ENCODE assay signal across 26 cellular contexts in the genomic region with DNA sequence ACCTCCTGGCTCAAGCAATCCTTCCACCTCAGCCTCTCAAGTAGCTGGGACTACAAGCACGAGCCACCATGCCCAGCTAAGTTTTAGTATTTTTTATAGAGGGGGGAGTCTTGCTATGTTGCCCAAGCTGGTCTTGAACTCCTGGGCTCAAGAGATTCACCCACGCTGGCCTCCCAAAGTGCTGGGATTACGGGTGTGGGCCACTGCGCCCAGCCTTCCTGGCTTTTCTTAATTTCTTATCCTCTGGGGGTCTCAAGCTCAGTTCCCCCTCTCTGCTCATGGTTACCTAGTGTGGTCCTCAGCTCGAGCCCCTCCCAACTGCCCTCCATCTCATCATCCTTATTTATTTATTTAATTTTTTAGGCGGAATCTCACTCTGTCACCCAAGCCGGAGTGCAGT. TPM values are rescaled to one million over a fixed set of nuclear protein-coding genes. Genes with fewer than 3 reads are reported as not detected.
DNase-seq lines count a peak whose midpoint lies in the region; ATAC-seq, FAIRE-seq and TF ChIP-seq lines count a peak whose summit lies in the region.
"Had no signal": no experiment of that assay in that cellular context is flagged by ENCODE, and none has a peak within 500 bp of the region (broad histone marks: within the 10 kb centered on the region; RNA-seq: fewer than 3 reads in every experiment).

No MANE protein-coding gene starts in this region.

- no peak overlapping the region for H3K27ac Mint-ChIP-seq in CD4-positive, alpha-beta T cell
- no peak overlapping the region for H3K27ac Mint-ChIP-seq in nephron progenitor cell

- no peak overlapping the region for H3K4me2 ChIP-seq in K562 (ENCODE audit: insufficient read depth, low read length)

- H3K4me3 ChIP-seq in HEK293 (ENCODE audit: low read depth, low read length): no peak overlapping the region
- no peak overlapping the region for H3K4me3 ChIP-seq in K562
- H3K4me3 ChIP-seq: GM12878 had no signal

- no peak for DNase-seq in CD4-positive, alpha-beta T cell
- DNase-seq in K562 (ENCODE audit: extremely low read depth in 1 of 4, low spot score in 3 of 4) (no peak), nephron progenitor cell (no peak), HCEC 1CT (no peak), NCI-H446 treated with DMSO at 0.1 percent for 48 hours (lab: John Stamatoyannopoulos, UW) (no peak), foreskin keratinocyte (no peak)
- DNase-seq: ACHN; CD8-positive, alpha-beta memory T cell; COR-L47; DMS 273 treated with DMSO at 0.1 percent for 48 hours; DMS53; DND-41; EL; H9; KBM-7 had no signal

- TF ChIP-seq CTCF in CD4-positive, alpha-beta T cell (IDR thresholded peaks at IDR 0.05): no peak
- no peak for TF ChIP-seq CTCF in HEK293 (tag by site-specific recombination; IDR thresholded peaks at IDR 0.05)
- no peak for TF ChIP-seq CTCF in K562 (IDR thresholded peaks at IDR 0.05 in 2 of 3, conservative IDR thresholded peaks at IDR 0.05 in 1 of 3; ENCODE audit: insufficient read depth in 2 of 3, low read depth in 1 of 3, low read length in 3 of 3)
- no peak for TF ChIP-seq CTCF in nephron progenitor cell (IDR thresholded peaks at IDR 0.05)
- no peak for TF ChIP-seq CTCF in foreskin keratinocyte (conservative IDR thresholded peaks at IDR 0.05)

- H3K79me2 ChIP-seq in K562 (ENCODE audit: control insufficient read depth, insufficient read depth, low read length): peaks cover 57% of the 10 kb centered on the region

- FAIRE-seq in K562 (lab: Jason Lieb, UNC): no peak
- FAIRE-seq: A204.1, GM12878, GM19239, H1 had no signal

- TF ChIP-seq EP300 in K562 (IDR thresholded peaks at IDR 0.05; ENCODE audit: low read length): no peak

- intact Hi-C loops in CD4-positive, alpha-beta T cell (cut with DNase I, micrococcal nuclease): loop anchor here in 1 of 2 experiments (10.0 kb wide), 2 partner anchors 177 to 503 kb away; partner anchors contain the start of gene DNAJC11
- intact Hi-C loops in K562 (cut with micrococcal nuclease): no loop called here

- H3K4me3 Mint-ChIP-seq in CD4-positive, alpha-beta T cell: peak overlapping the region; percentile 34
- H3K4me3 Mint-ChIP-seq in nephron progenitor cell: peak overlapping the region; percentile 19

- H3K27me3 Mint-ChIP-seq in CD4-positive, alpha-beta T cell: peaks cover 6% of the 10 kb centered on the region
- H3K27me3 Mint-ChIP-seq in nephron progenitor cell (ENCODE audit: low read depth, poor library complexity): peaks cover 26% of the 10 kb centered on the region

- CTCF ChIA-PET in CD4-positive, alpha-beta T cell (lab: Charles Lee): interaction anchor here (0.6 kb wide), 1 partner anchor 13 kb away, joined by 5 read pairs; no protein-coding TSS in a partner anchor
- CTCF ChIA-PET in HEK293 (lab: Yijun Ruan, JAX): interaction anchor here (0.6 to 0.9 kb wide), 4 partner anchors 43 to 285 kb away, joined by 3 read pairs; no protein-coding TSS in a partner anchor
- CTCF ChIA-PET in K562 (lab: Yijun Ruan, JAX; ENCODE audit: low intra/inter-chr PET ratio): no interaction called here

- TF ChIP-seq POLR2A in K562 (conservative IDR thresholded peaks at IDR 0.05): no peak

- H3K27me3 ChIP-seq in CD4-positive, alpha-beta T cell (ENCODE audit: control insufficient read depth, insufficient read depth, low read length): peaks cover 25% of the 10 kb centered on the region
- H3K27me3 ChIP-seq in K562 (ENCODE audit: control insufficient read depth in 2 of 2, insufficient read depth in 2 of 2, low read length in 2 of 2) (no peaks in the 10 kb centered on the region), foreskin keratinocyte (no peaks in the 10 kb centered on the region)

- 81% methylated on average over 7 of the region's 7 CpGs for WGBS in K562 (ENCODE audit: insufficient coverage, low coverage, missing lambda C conversion rate)

- no peak overlapping the region for H3K9ac ChIP-seq in K562 (ENCODE audit: insufficient read depth in 1 of 2, low read depth in 2 of 2, low read length in 2 of 2)

- in situ Hi-C loops in K562 (cut with MboI): no loop called here

- peaks cover 0 to 11% of the 10 kb centered on the region in 2 experiments; a peak in 2 of 3 replicates for H3K36me3 ChIP-seq in HEK293 (ENCODE audit: control insufficient read depth in 2 of 2, insufficient read depth in 1 of 2, low read length in 2 of 2)
- H3K36me3 ChIP-seq in K562 (ENCODE audit: control insufficient read depth, insufficient read depth, low read length): peaks cover 22% of the 10 kb centered on the region

- TF ChIP-seq RAD21 in K562 (CRISPR knock-in tag; conservative IDR thresholded peaks at IDR 0.05 in 1 of 2, IDR thresholded peaks at IDR 0.05 in 1 of 2): no peak

- H2AFZ ChIP-seq in K562 (ENCODE audit: low read depth, low read length): no peak overlapping the region

- H3K36me3 Mint-ChIP-seq in CD4-positive, alpha-beta T cell (ENCODE audit: low read depth): peaks cover 21% of the 10 kb centered on the region
- peaks cover 12% of the 10 kb centered on the region for H3K36me3 Mint-ChIP-seq in nephron progenitor cell (ENCODE audit: low read depth)

- H3K9me1 ChIP-seq in K562 (ENCODE audit: control insufficient read depth, insufficient read depth, low read length): no peaks in the 10 kb centered on the region

- ATAC-seq in CD4-positive, alpha-beta T cell (ENCODE audit: poor library complexity): no peak
- no peak for ATAC-seq in K562
- ATAC-seq in GM18868 (IDR thresholded peaks at IDR 0.05; ENCODE audit: unreplicated experiment): no peak
- ATAC-seq in foreskin keratinocyte: no peak
- ATAC-seq: GM12878 had no signal

- H4K20me1 ChIP-seq in K562 (replicated peaks; ENCODE audit: control insufficient read depth, insufficient read depth, low read length): peaks cover 5% of the 10 kb centered on the region; the same call in 1 of the 2 replicates

- POLR2A ChIA-PET in CD4-positive, alpha-beta T cell (lab: Charles Lee): no interaction called here
- POLR2A ChIA-PET in HEK293 (lab: Yijun Ruan, JAX): interaction anchor here (0.6 to 1.1 kb wide), 4 partner anchors 17 to 97 kb away, joined by 3 to 4 read pairs (median 3); no protein-coding TSS in a partner anchor
- POLR2A ChIA-PET in K562 (lab: Yijun Ruan, JAX): interaction anchor here (0.6 to 1.1 kb wide), 3 partner anchors 24 to 87 kb away, joined by 3 to 4 read pairs (median 3); no protein-coding TSS in a partner anchor

- H3K9me3 ChIP-seq in CD4-positive, alpha-beta T cell (ENCODE audit: control insufficient read depth, low read length): no peaks in the 10 kb centered on the region
- H3K9me3 ChIP-seq in HEK293 (ENCODE audit: control insufficient read depth, insufficient read depth, low read depth, low read length) (no peaks in the 10 kb centered on the region), K562 (replicated peaks; ENCODE audit: control insufficient read depth, insufficient read depth, low read depth, low read length) (no peaks in the 10 kb centered on the region)

- no peaks in the 10 kb centered on the region for H3K9me3 Mint-ChIP-seq in CD4-positive, alpha-beta T cell
- no peaks in the 10 kb centered on the region for H3K9me3 Mint-ChIP-seq in nephron progenitor cell
- H3K9me3 Mint-ChIP-seq: CD8-positive, alpha-beta memory T cell; H9 had no signal

- H3K4me1 Mint-ChIP-seq in CD4-positive, alpha-beta T cell (ENCODE audit: low read depth): peaks cover 48% of the 10 kb centered on the region
- peaks cover 42% of the 10 kb centered on the region for H3K4me1 Mint-ChIP-seq in nephron progenitor cell

- no TSS peak for BruUV-seq in K562 (replicated peaks; lab: Mats Ljungman, UMichigan)

- H3K27ac ChIP-seq in CD4-positive, alpha-beta T cell (ENCODE audit: low read depth, low read length): no peak overlapping the region
- H3K27ac ChIP-seq in HEK293 (ENCODE audit: extremely low read depth, low read depth, low read length): no peak overlapping the region
- no peak overlapping the region for H3K27ac ChIP-seq in K562 (ENCODE audit: extremely low read depth, low read depth, low read length)
- no peak overlapping the region for H3K27ac ChIP-seq in foreskin keratinocyte
- H3K27ac ChIP-seq: C4-2B, HL-60 had no signal

- H3K4me1 ChIP-seq in HEK293 (ENCODE audit: control insufficient read depth, insufficient read depth, low read length) (peaks cover 4% of the 10 kb centered on the region; the same call in 1 of the 2 replicates), K562 (replicated peaks in 1 of 2; ENCODE audit: control insufficient read depth in 2 of 2, insufficient read depth in 2 of 2, low read length in 2 of 2) (peaks cover 28 to 49% of the 10 kb centered on the region in 2 experiments; a peak in 4 of 5 replicates), foreskin keratinocyte (no peaks in the 10 kb centered on the region)

RNA-seq across cellular contexts. Expression of gene RPL22, which starts 2.9 kb away (rescaled TPM):
- 100 to 1,000 TPM; 620 to 652 TPM for total RNA-seq in CD4-positive, alpha-beta T cell
- total RNA-seq in K562 (2011; cell fraction: chromatin; rRNA removed; ENCODE audit: low replicate concordance): 123 and 176 TPM in 2 replicates
- total RNA-seq in K562 (2011; cell fraction: nucleolus; rRNA removed): 90.0 and 92.7 TPM in 2 replicates
- total RNA-seq in K562 (2011; cell fraction: nucleoplasm; rRNA removed): 151 and 187 TPM in 2 replicates
- 344 and 467 TPM in 2 replicates for total RNA-seq in K562 (2014; rRNA removed)
- 1,165 and 1,306 TPM in 2 replicates for total RNA-seq in K562 (2014; rRNA removed; fragmentation: Illumina TruSeq; extraction: Trizol)
- 548 and 579 TPM in 2 replicates for total RNA-seq in K562 (2015; rRNA removed; fragmentation: Illumina TruSeq; extraction: Trizol)
- total RNA-seq in K562 (2021): 578 and 629 TPM in 2 replicates
- 446 and 607 TPM in 2 replicates for polyA plus RNA-seq in K562 (2011; rRNA removed)
- 48.5 and 166 TPM in 2 replicates for polyA plus RNA-seq in K562 (2011; cell fraction: cytosol; rRNA removed)
- 62.0 and 114 TPM in 2 replicates for polyA plus RNA-seq in K562 (2011; cell fraction: nucleus; rRNA removed)
- polyA plus RNA-seq in K562 (2012): 1,489 and 2,642 TPM in 2 replicates
- 658 and 673 TPM in 2 replicates for polyA plus RNA-seq in K562 (2014; fragmentation: Illumina TruSeq; extraction: Trizol)
- 100 to 1,000 TPM; 581 to 618 TPM for polyA plus RNA-seq in K562 (2014; fragmentation: Nextera tagmentation; extraction: Ambion mirVana)
- polyA plus RNA-seq in K562 (2014; rRNA removed): 542 and 593 TPM in 2 replicates
- polyA minus RNA-seq in K562 (2011; rRNA and poly(A)+ RNA removed): 169 and 228 TPM in 2 replicates
- 72.4 and 86.6 TPM in 2 replicates for polyA minus RNA-seq in K562 (2011; cell fraction: cytosol; rRNA and poly(A)+ RNA removed)
- 44.0 and 81.2 TPM in 2 replicates for polyA minus RNA-seq in K562 (2011; cell fraction: nucleus; rRNA and poly(A)+ RNA removed)
- total RNA-seq in foreskin keratinocyte: 337 and 358 TPM in 2 replicates
- 682 and 724 TPM in 2 replicates for polyA plus RNA-seq in foreskin keratinocyte

RNA-seq across cellular contexts. Expression of gene RNF207, which starts 3.7 kb away (rescaled TPM):
- total RNA-seq in CD4-positive, alpha-beta T cell: 1 to 10 TPM; 5.4 to 6.8 TPM
- total RNA-seq in K562 (2011; cell fraction: chromatin; rRNA removed; ENCODE audit: low replicate concordance): 82.0 and 222 TPM in 2 replicates
- total RNA-seq in K562 (2011; cell fraction: nucleolus; rRNA removed): 147 and 149 TPM in 2 replicates
- total RNA-seq in K562 (2011; cell fraction: nucleoplasm; rRNA removed): 90.3 and 94.3 TPM in 2 replicates
- total RNA-seq in K562 (2014; rRNA removed): 16.8 and 17.8 TPM in 2 replicates
- total RNA-seq in K562 (2014; rRNA removed; fragmentation: Illumina TruSeq; extraction: Trizol): 5.3 and 7.0 TPM in 2 replicates
- total RNA-seq in K562 (2015; rRNA removed; fragmentation: Illumina TruSeq; extraction: Trizol): 10.9 and 12.9 TPM in 2 replicates
- 21.7 and 26.6 TPM in 2 replicates for total RNA-seq in K562 (2021)
- polyA plus RNA-seq in K562 (2011; rRNA removed): 10.8 and 17.6 TPM in 2 replicates
- polyA plus RNA-seq in K562 (2011; cell fraction: cytosol; rRNA removed): 7.7 and 14.1 TPM in 2 replicates
- polyA plus RNA-seq in K562 (2011; cell fraction: nucleus; rRNA removed): 96.4 and 160 TPM in 2 replicates
- polyA plus RNA-seq in K562 (2012): 12.5 and 17.6 TPM in 2 replicates
- 13.4 and 14.7 TPM in 2 replicates for polyA plus RNA-seq in K562 (2014; fragmentation: Illumina TruSeq; extraction: Trizol)
- 1 to 10 TPM; 2.7 to 4.3 TPM for polyA plus RNA-seq in K562 (2014; fragmentation: Nextera tagmentation; extraction: Ambion mirVana)
- polyA plus RNA-seq in K562 (2014; rRNA removed): 30.6 and 37.1 TPM in 2 replicates
- polyA minus RNA-seq in K562 (2011; rRNA and poly(A)+ RNA removed): 4.7 and 5.8 TPM in 2 replicates
- 9.4 and 12.2 TPM in 2 replicates for polyA minus RNA-seq in K562 (2011; cell fraction: cytosol; rRNA and poly(A)+ RNA removed)
- polyA minus RNA-seq in K562 (2011; cell fraction: nucleus; rRNA and poly(A)+ RNA removed): 44.0 and 47.4 TPM in 2 replicates
- total RNA-seq in foreskin keratinocyte: 7.1 and 7.7 TPM in 2 replicates
- 3.0 and 3.1 TPM in 2 replicates for polyA plus RNA-seq in foreskin keratinocyte

RNA-seq across cellular contexts. Expression of gene CHD5, which starts 22.1 kb away (rescaled TPM):
- total RNA-seq in CD4-positive, alpha-beta T cell: under 1 TPM; 0.25 to 0.34 TPM
- total RNA-seq in K562 (2011; cell fraction: chromatin; rRNA removed; ENCODE audit: low replicate concordance): 0.56 and 1.7 TPM in 2 replicates
- total RNA-seq in K562 (2011; cell fraction: nucleolus; rRNA removed): 0.53 and 0.67 TPM in 2 replicates
- 0.23 and 0.37 TPM in 2 replicates for total RNA-seq in K562 (2011; cell fraction: nucleoplasm; rRNA removed)
- 0.18 and 0.49 TPM in 2 replicates for total RNA-seq in K562 (2014; rRNA removed)
- 0.04 and 0.06 TPM in 2 replicates for total RNA-seq in K562 (2014; rRNA removed; fragmentation: Illumina TruSeq; extraction: Trizol)
- 0.04 and 0.07 TPM in 2 replicates for total RNA-seq in K562 (2015; rRNA removed; fragmentation: Illumina TruSeq; extraction: Trizol)
- 0.09 and 0.16 TPM in 2 replicates for total RNA-seq in K562 (2021)
- 0.11 and 0.16 TPM in 2 replicates for polyA plus RNA-seq in K562 (2011; rRNA removed)
- polyA plus RNA-seq in K562 (2011; cell fraction: cytosol; rRNA removed): 0.07 and 0.16 TPM in 2 replicates
- 0.75 and 1.2 TPM in 2 replicates for polyA plus RNA-seq in K562 (2011; cell fraction: nucleus; rRNA removed)
- polyA plus RNA-seq in K562 (2012): 0.09 and 0.18 TPM in 2 replicates
- polyA plus RNA-seq in K562 (2014; fragmentation: Illumina TruSeq; extraction: Trizol): 0.03 and 0.39 TPM in 2 replicates
- not detected for polyA plus RNA-seq in K562 (2014; fragmentation: Nextera tagmentation; extraction: Ambion mirVana)
- 0.51 and 0.52 TPM in 2 replicates for polyA plus RNA-seq in K562 (2014; rRNA removed)
- polyA minus RNA-seq in K562 (2011; rRNA and poly(A)+ RNA removed): 0.11 and 0.15 TPM in 2 replicates
- not detected in 2 replicates for polyA minus RNA-seq in K562 (2011; cell fraction: cytosol; rRNA and poly(A)+ RNA removed)
- 0.67 TPM in 2 replicates for polyA minus RNA-seq in K562 (2011; cell fraction: nucleus; rRNA and poly(A)+ RNA removed)
- 0.04 and 0.10 TPM in 2 replicates for total RNA-seq in foreskin keratinocyte
- polyA plus RNA-seq in foreskin keratinocyte: 0.01 and 0.06 TPM in 2 replicates
- total RNA-seq: HT1080 had no signal
- polyA plus RNA-seq: CD8-positive, alpha-beta memory T cell had no signal

RNA-seq across cellular contexts. Expression of gene ICMT, which starts 33.5 kb away (rescaled TPM):
- 1 to 10 TPM; 1.7 to 3.0 TPM for total RNA-seq in CD4-positive, alpha-beta T cell
- total RNA-seq in K562 (2011; cell fraction: chromatin; rRNA removed; ENCODE audit: low replicate concordance): 34.2 and 46.4 TPM in 2 replicates
- 48.3 and 55.9 TPM in 2 replicates for total RNA-seq in K562 (2011; cell fraction: nucleolus; rRNA removed)
- 56.2 and 77.6 TPM in 2 replicates for total RNA-seq in K562 (2011; cell fraction: nucleoplasm; rRNA removed)
- total RNA-seq in K562 (2014; rRNA removed): 58.3 and 62.9 TPM in 2 replicates
- 56.6 and 58.2 TPM in 2 replicates for total RNA-seq in K562 (2014; rRNA removed; fragmentation: Illumina TruSeq; extraction: Trizol)
- total RNA-seq in K562 (2015; rRNA removed; fragmentation: Illumina TruSeq; extraction: Trizol): 63.3 and 67.4 TPM in 2 replicates
- 63.7 and 74.3 TPM in 2 replicates for total RNA-seq in K562 (2021)
- polyA plus RNA-seq in K562 (2011; rRNA removed): 36.2 and 49.5 TPM in 2 replicates
- polyA plus RNA-seq in K562 (2011; cell fraction: cytosol; rRNA removed): 46.0 and 48.8 TPM in 2 replicates
- polyA plus RNA-seq in K562 (2011; cell fraction: nucleus; rRNA removed): 20.4 and 21.7 TPM in 2 replicates
- polyA plus RNA-seq in K562 (2012): 43.1 and 44.0 TPM in 2 replicates
- polyA plus RNA-seq in K562 (2014; fragmentation: Illumina TruSeq; extraction: Trizol): 48.5 and 57.1 TPM in 2 replicates
- 1 to 10 TPM; 4.3 to 6.3 TPM for polyA plus RNA-seq in K562 (2014; fragmentation: Nextera tagmentation; extraction: Ambion mirVana)
- polyA plus RNA-seq in K562 (2014; rRNA removed): 41.5 and 50.0 TPM in 2 replicates
- polyA minus RNA-seq in K562 (2011; rRNA and poly(A)+ RNA removed): 59.8 and 70.6 TPM in 2 replicates
- 38.5 and 45.1 TPM in 2 replicates for polyA minus RNA-seq in K562 (2011; cell fraction: cytosol; rRNA and poly(A)+ RNA removed)
- polyA minus RNA-seq in K562 (2011; cell fraction: nucleus; rRNA and poly(A)+ RNA removed): 12.3 and 16.6 TPM in 2 replicates
- total RNA-seq in foreskin keratinocyte: 70.0 and 91.0 TPM in 2 replicates
- 37.8 and 53.7 TPM in 2 replicates for polyA plus RNA-seq in foreskin keratinocyte

RNA-seq across cellular contexts. Expression of gene HES3, which starts 41.7 kb away (rescaled TPM):
- not detected for total RNA-seq in CD4-positive, alpha-beta T cell
- total RNA-seq in K562 (2011; cell fraction: chromatin; rRNA removed; ENCODE audit: low replicate concordance): not detected in 2 replicates
- total RNA-seq in K562 (2011; cell fraction: nucleolus; rRNA removed): not detected in 2 replicates
- not detected in 2 replicates for total RNA-seq in K562 (2011; cell fraction: nucleoplasm; rRNA removed)
- total RNA-seq in K562 (2014; rRNA removed) (not detected in 2 replicates), K562 (2014; rRNA removed; fragmentation: Illumina TruSeq; extraction: Trizol) (not detected in 2 replicates), K562 (2015; rRNA removed; fragmentation: Illumina TruSeq; extraction: Trizol) (not detected in 2 replicates), K562 (2021) (0.27 TPM in 1 of 2 replicates, not detected in the other), foreskin keratinocyte (not detected in 2 replicates)
- polyA plus RNA-seq in K562 (2011; rRNA removed) (not detected in 2 replicates), K562 (2014; fragmentation: Illumina TruSeq; extraction: Trizol) (not detected in 2 replicates), K562 (2014; fragmentation: Nextera tagmentation; extraction: Ambion mirVana) (not detected), K562 (2014; rRNA removed) (not detected in 2 replicates), foreskin keratinocyte (not detected in 2 replicates)
- polyA plus RNA-seq in K562 (2011; cell fraction: cytosol; rRNA removed): not detected in 2 replicates
- polyA plus RNA-seq in K562 (2011; cell fraction: nucleus; rRNA removed): not detected in 2 replicates
- polyA plus RNA-seq in K562 (2012): not detected in 2 replicates
- polyA minus RNA-seq in K562 (2011; rRNA and poly(A)+ RNA removed): not detected in 2 replicates
- polyA minus RNA-seq in K562 (2011; cell fraction: cytosol; rRNA and poly(A)+ RNA removed): not detected in 2 replicates
- not detected in 2 replicates for polyA minus RNA-seq in K562 (2011; cell fraction: nucleus; rRNA and poly(A)+ RNA removed)
- total RNA-seq: CD8-positive, alpha-beta memory T cell; G401; GM12878; HT1080 had no signal
- polyA plus RNA-seq: BJ; CD8-positive, alpha-beta memory T cell; GM12878 had no signal
